8 cellular contexts compared by ENCODE assay signal in the genomic region with DNA sequence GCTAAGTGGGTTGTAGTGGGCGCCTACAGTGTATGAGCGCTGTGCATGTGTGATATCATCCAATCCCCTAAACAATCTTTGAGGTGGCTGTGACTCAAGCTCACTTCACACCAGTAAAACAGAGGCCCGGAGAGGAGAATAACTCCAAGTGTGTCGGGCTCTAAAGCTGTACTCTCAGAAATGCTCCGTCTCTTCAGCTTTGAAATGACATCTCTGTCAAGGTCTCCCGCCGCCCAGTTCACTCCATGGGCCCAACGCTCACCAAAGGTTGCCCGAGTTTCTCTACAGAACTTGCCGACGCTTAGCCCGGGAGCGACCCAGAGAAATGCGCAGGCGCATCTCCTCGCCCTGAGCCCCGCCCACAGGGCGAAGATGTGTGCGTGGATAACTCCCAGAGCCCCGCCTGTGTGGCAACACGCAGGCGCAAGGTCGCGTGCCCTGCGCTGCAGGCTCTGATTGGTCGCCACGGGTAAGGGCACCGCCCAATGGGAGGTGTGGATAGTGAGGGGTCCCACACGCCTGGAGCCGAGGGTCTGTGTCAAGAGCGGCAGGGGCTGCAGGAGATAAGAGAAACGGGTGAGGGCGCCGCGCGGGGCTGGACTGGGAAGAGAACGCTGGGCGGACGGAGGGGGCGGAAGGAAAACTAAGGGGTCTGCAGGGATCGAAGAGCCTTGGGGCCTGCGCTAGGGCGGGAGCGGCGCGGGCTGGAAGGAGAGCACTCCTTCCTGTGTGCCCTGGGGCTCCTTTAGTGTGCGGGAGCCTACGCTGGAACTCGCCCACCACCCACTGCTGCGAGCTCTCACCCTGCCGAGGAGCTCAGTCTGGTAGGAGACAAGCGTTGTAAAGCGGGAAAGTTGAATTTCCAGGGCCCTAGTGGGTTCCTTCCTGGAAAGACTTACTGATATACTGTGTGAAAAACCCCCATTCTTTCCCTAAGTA. TPM values are rescaled to one million over a fixed set of nuclear protein-coding genes. Genes with fewer than 3 reads are reported as not detected.
DNase-seq lines count a peak whose midpoint lies in the region; ATAC-seq and TF ChIP-seq lines count a peak whose summit lies in the region.

Gene ZNF526, plus strand, starts transcription at position 501 of the 939 bp plus-strand sequence. CDS start 4,092 bp downstream, outside the sequence.

- H3K4me1 ChIP-seq in gastroesophageal sphincter, result peaks cover 0 to 64% (median 23%) of the 10 kb centered on the region in 3 donors
- peaks cover 46 to 49% of the 10 kb centered on the region in 2 experiments for H3K4me1 ChIP-seq in neutrophil (ENCODE audit: control insufficient read depth in 1 of 2, insufficient read depth in 1 of 2, low read depth in 1 of 2, low read length in 1 of 2)

- CTCF ChIA-PET in activated naive CD4-positive, alpha-beta T cell treated with anti-CD3 and anti-CD28 coated beads for 36 hours (lab: Charles Lee), result interaction anchor here (0.9 to 1.9 kb wide), 3 partner anchors 21 to 76 kb away, joined by 3 to 5 read pairs (median 4); no protein-coding TSS in a partner anchor

- DNase-seq in GM04504 (ENCODE audit: low read depth) (peak; percentile 94), NCI-H1048 (lab: John Stamatoyannopoulos, UW) (peak; percentile 93), SK-N-MC (ENCODE audit: low read depth, low spot score) (peak; percentile 88), substantia nigra (lab: John Stamatoyannopoulos, UW) (peak; percentile 81 to 98 (median 95))
- DNase-seq in activated naive CD4-positive, alpha-beta T cell treated with anti-CD3 and anti-CD28 coated beads for 36 hours, result peak; percentile 97

- peak; percentile 53 to 64 for TF ChIP-seq POLR2A in gastroesophageal sphincter (IDR thresholded peaks at IDR 0.05)

- TF ChIP-seq EP300 in gastroesophageal sphincter (IDR thresholded peaks at IDR 0.05), result no peak

- H3K27ac Mint-ChIP-seq in activated naive CD4-positive, alpha-beta T cell treated with anti-CD3 and anti-CD28 coated beads for 36 hours, result peak within 1 kb of the TSS; percentile 94

- no peaks in the 10 kb centered on the region for H3K27me3 ChIP-seq in gastroesophageal sphincter
- no peaks in the 10 kb centered on the region for H3K27me3 ChIP-seq in neutrophil

- ATAC-seq in HG02571 (IDR thresholded peaks at IDR 0.05; ENCODE audit: unreplicated experiment) (peak; percentile 69), gastroesophageal sphincter (peak; percentile 94)

- H3K9me3 ChIP-seq in SK-N-MC (ENCODE audit: low read depth, low read length), result no peaks in the 10 kb centered on the region
- H3K9me3 ChIP-seq in gastroesophageal sphincter, result no peaks in the 10 kb centered on the region
- no peaks in the 10 kb centered on the region for H3K9me3 ChIP-seq in neutrophil

- WGBS in gastroesophageal sphincter (ENCODE audit: low coverage in 1 of 2), 2 donors, result 2 to 3% methylated on average over 11 to 19 of the region's 53 CpGs

- peak within 1 kb of the TSS; percentile 89 for H3K4me3 ChIP-seq in SK-N-MC
- H3K4me3 ChIP-seq in gastroesophageal sphincter, result peak within 1 kb of the TSS; percentile 85 to 86
- peak within 1 kb of the TSS; percentile 68 to 91 for H3K4me3 ChIP-seq in neutrophil (ENCODE audit: low read depth in 1 of 2, low read length in 1 of 2)

- H3K9me3 Mint-ChIP-seq in activated naive CD4-positive, alpha-beta T cell treated with anti-CD3 and anti-CD28 coated beads for 36 hours, result no peaks in the 10 kb centered on the region

- H3K36me3 ChIP-seq in SK-N-MC (ENCODE audit: insufficient read depth, low read length), result peaks cover 18% of the 10 kb centered on the region; the same call in 1 of the 2 replicates
- peaks cover 0 to 15% of the 10 kb centered on the region in 2 donors for H3K36me3 ChIP-seq in gastroesophageal sphincter
- peaks cover 24% of the 10 kb centered on the region for H3K36me3 ChIP-seq in neutrophil

- H3K4me3 Mint-ChIP-seq in activated naive CD4-positive, alpha-beta T cell treated with anti-CD3 and anti-CD28 coated beads for 36 hours, result peak within 1 kb of the TSS; percentile 96

- intact Hi-C loops in activated naive CD4-positive, alpha-beta T cell treated with anti-CD3 and anti-CD28 coated beads for 36 hours (cut with micrococcal nuclease), result loop anchor here (1.0 to 10.0 kb wide), 5 partner anchors 22 to 335 kb away; partner anchors contain the start of genes ARHGEF1, GSK3A, MEGF8 and RABAC1

- peak within 1 kb of the TSS; percentile 85 for H3K27ac ChIP-seq in SK-N-MC
- peak within 1 kb of the TSS; percentile 66 to 92 (median 84) for H3K27ac ChIP-seq in gastroesophageal sphincter
- peak within 1 kb of the TSS; percentile 97 for H3K27ac ChIP-seq in neutrophil
- H3K27ac ChIP-seq in substantia nigra (ENCODE audit: low read depth, low read length, poor library complexity, severe bottlenecking), result peak within 1 kb of the TSS; percentile 83

- H3K27me3 Mint-ChIP-seq in activated naive CD4-positive, alpha-beta T cell treated with anti-CD3 and anti-CD28 coated beads for 36 hours (ENCODE audit: low read depth), result no peaks in the 10 kb centered on the region

- TF ChIP-seq CTCF in gastroesophageal sphincter (IDR thresholded peaks at IDR 0.05) (no peak), neutrophil (IDR thresholded peaks at IDR 0.05) (peak; percentile 20)

- peak within 1 kb of the TSS; percentile 88 for H3K9ac ChIP-seq in SK-N-MC (ENCODE audit: insufficient read length)

- H3K36me3 Mint-ChIP-seq in activated naive CD4-positive, alpha-beta T cell treated with anti-CD3 and anti-CD28 coated beads for 36 hours (ENCODE audit: low read depth), result peaks cover 20% of the 10 kb centered on the region

- H3K4me1 Mint-ChIP-seq in activated naive CD4-positive, alpha-beta T cell treated with anti-CD3 and anti-CD28 coated beads for 36 hours (ENCODE audit: low read depth), result peaks cover 55% of the 10 kb centered on the region

RNA-seq across cellular contexts. Expression of gene ZNF526, which starts in this region (rescaled TPM):
- total RNA-seq in activated naive CD4-positive, alpha-beta T cell treated with anti-CD3 and anti-CD28 coated beads for 36 hours, result 10 to 100 TPM; 11.5 to 11.6 TPM
- 10 to 100 TPM in 1 of 4 donors, 1 to 10 TPM in 3; 4.6 to 10.4 (median 7.8) TPM for total RNA-seq in gastroesophageal sphincter

Comparison
In these comparisons a context has a peak if more than half of its experiments do, and no peak if none do; other contexts are left out.
1. Peak in every context shown above with its lines: DNase-seq, ATAC-seq, H3K4me3 ChIP-seq and H3K27ac ChIP-seq.